6 cellular contexts compared by ENCODE assay signal in the genomic region with DNA sequence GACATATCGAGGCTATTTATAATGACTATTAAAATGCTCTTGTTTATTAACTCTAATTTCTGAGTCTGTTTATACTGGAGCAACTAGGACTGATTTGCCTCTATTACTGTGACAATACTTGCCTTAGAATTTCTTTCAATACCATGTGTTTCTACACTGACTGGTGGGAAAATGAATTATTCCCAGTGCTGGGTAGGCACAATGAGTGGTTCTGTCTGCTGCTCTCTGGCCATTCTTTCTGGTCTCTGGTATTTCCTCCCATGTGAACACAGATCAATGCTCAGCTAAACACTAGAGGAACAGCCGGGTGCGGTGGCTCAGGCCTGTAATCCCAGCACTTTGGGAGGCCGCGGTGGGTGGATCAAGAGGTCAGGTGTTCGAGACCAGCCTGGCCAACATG.
"Had no signal": no experiment of that assay in that cellular context is flagged by ENCODE, and none has a peak within 500 bp of the region (broad histone marks: within the 10 kb centered on the region; RNA-seq: fewer than 3 reads in every experiment).

No MANE protein-coding gene starts in this region.

- H3K36me3 ChIP-seq: HAP-1 had no signal

- H3K27ac ChIP-seq: HL-60 had no signal

- H2AFZ ChIP-seq: GM23338 had no signal

- H3K4me2 ChIP-seq: GM23338 had no signal

- H3K4me3 ChIP-seq: GM23338, HAP-1 had no signal

- DNase-seq: HFFc6, KBM-7 had no signal

- H3K36me3 Mint-ChIP-seq: IgD-negative memory B cell had no signal

- H3K4me3 Mint-ChIP-seq: GM23338, HFFc6 had no signal

- H3K9me3 ChIP-seq: HAP-1 had no signal

- H3K27ac Mint-ChIP-seq: GM23338, HFFc6, IgD-negative memory B cell had no signal

- H3K4me1 Mint-ChIP-seq: GM23338, IgD-negative memory B cell had no signal

- H3K4me1 ChIP-seq: HAP-1 had no signal
